20 cellular contexts compared by ENCODE assay signal in genomic region chr6:2412731-2413130, GRCh38.
DNase-seq lines count a peak whose midpoint lies in the region; ATAC-seq, FAIRE-seq and TF ChIP-seq lines count a peak whose summit lies in the region.
"Had no signal": no experiment of that assay in that cellular context is flagged by ENCODE, and none has a peak within 500 bp of the region (broad histone marks: within the 10 kb centered on the region; RNA-seq: fewer than 3 reads in every experiment).

No MANE protein-coding gene starts in this region.

- no peaks in the 10 kb centered on the region for H3K9me1 ChIP-seq in keratinocyte (ENCODE audit: control insufficient read depth, extremely low read depth, insufficient read depth, low read length)

- no peaks in the 10 kb centered on the region for H3K27me3 Mint-ChIP-seq in activated CD8-positive, alpha-beta T cell treated with anti-CD3 and anti-CD28 coated beads, Interleukin-2, amount 10 ng/mL, durations not matched to agents 7 days and 5 days (ENCODE audit: low read depth)
- no peaks in the 10 kb centered on the region for H3K27me3 Mint-ChIP-seq in Caco-2 (ENCODE audit: insufficient read depth, unreplicated experiment)
- H3K27me3 Mint-ChIP-seq: activated CD4-positive, alpha-beta memory T cell treated with anti-CD3 and anti-CD28 coated beads for 36 hours; activated naive CD8-positive, alpha-beta T cell treated with anti-CD3 and anti-CD28 coated beads, Interleukin-2, amount 10 ng/mL, durations not matched to agents 7 days and 5 days; T-cell had no signal

- no peak overlapping the region for H3K4me3 Mint-ChIP-seq in activated CD8-positive, alpha-beta T cell treated with anti-CD3 and anti-CD28 coated beads, Interleukin-2, amount 10 ng/mL, durations not matched to agents 7 days and 5 days
- no peak overlapping the region for H3K4me3 Mint-ChIP-seq in Caco-2 (ENCODE audit: unreplicated experiment)
- H3K4me3 Mint-ChIP-seq: activated CD4-positive, alpha-beta memory T cell treated with anti-CD3 and anti-CD28 coated beads for 36 hours; activated naive CD8-positive, alpha-beta T cell treated with anti-CD3 and anti-CD28 coated beads, Interleukin-2, amount 10 ng/mL, durations not matched to agents 7 days and 5 days; T-cell had no signal

- H4K20me1 ChIP-seq in keratinocyte (ENCODE audit: control insufficient read depth, extremely low read depth, insufficient read depth, low read length), result no peaks in the 10 kb centered on the region

- POLR2A ChIA-PET in activated CD8-positive, alpha-beta T cell treated with anti-CD3 and anti-CD28 coated beads, Interleukin-2, amount 10 ng/mL, durations not matched to agents 7 days and 5 days (lab: Charles Lee), result no interaction called here
- POLR2A ChIA-PET in Caco-2 (lab: Charles Lee), result no interaction called here

- H3K4me1 Mint-ChIP-seq in activated CD8-positive, alpha-beta T cell treated with anti-CD3 and anti-CD28 coated beads, Interleukin-2, amount 10 ng/mL, durations not matched to agents 7 days and 5 days (ENCODE audit: low read depth), result no peaks in the 10 kb centered on the region
- H3K4me1 Mint-ChIP-seq in Caco-2 (ENCODE audit: low read depth, unreplicated experiment), result no peaks in the 10 kb centered on the region
- H3K4me1 Mint-ChIP-seq: activated naive CD8-positive, alpha-beta T cell treated with anti-CD3 and anti-CD28 coated beads, Interleukin-2, amount 10 ng/mL, durations not matched to agents 7 days and 5 days; T-cell had no signal

- no peak for ATAC-seq in activated CD8-positive, alpha-beta T cell treated with anti-CD3 and anti-CD28 coated beads, Interleukin-2, amount 10 ng/mL, durations not matched to agents 7 days and 5 days
- ATAC-seq: K562, T-cell had no signal

- H3K4me1 ChIP-seq in keratinocyte (ENCODE audit: control insufficient read depth, extremely low read depth, insufficient read depth, low read length), result peaks cover 6% of the 10 kb centered on the region
- H3K4me1 ChIP-seq in Caco-2, result no peaks in the 10 kb centered on the region

- H3K79me2 ChIP-seq in keratinocyte (ENCODE audit: control insufficient read depth, insufficient read depth, low read length), result no peaks in the 10 kb centered on the region

- intact Hi-C loops in Caco-2 (cut with micrococcal nuclease; ENCODE audit: unreplicated experiment), result no loop called here

- H3K27me3 ChIP-seq in keratinocyte (ENCODE audit: control insufficient read depth, extremely low read depth, insufficient read depth, low read length) (peaks cover 10% of the 10 kb centered on the region), Caco-2 (replicated peaks; ENCODE audit: control insufficient read depth, insufficient read depth, low read length) (no peaks in the 10 kb centered on the region)

- DNase-seq in AG10803 (ENCODE audit: low read depth), result peak; percentile 43
- peak; percentile 63 for DNase-seq in M059J (ENCODE audit: low read depth)
- DNase-seq in cardiac fibroblast (ENCODE audit: low read depth in 2 of 2), result peak; percentile 24 to 84
- DNase-seq in keratinocyte (ENCODE audit: low read depth, low spot score), result no peak
- DNase-seq in activated CD8-positive, alpha-beta T cell treated with anti-CD3 and anti-CD28 coated beads, Interleukin-2, amount 10 ng/mL, durations not matched to agents 7 days and 5 days, result no peak
- no peak for DNase-seq in Caco-2
- DNase-seq in T-helper 1 cell, result no peak
- DNase-seq in SIG-M5 treated with dmso at 0.1 percent for 504 hours (lab: John Stamatoyannopoulos, UW; ENCODE audit: unreplicated experiment), result no peak
- DNase-seq: activated CD4-positive, alpha-beta memory T cell treated with anti-CD3 and anti-CD28 coated beads for 36 hours; activated naive CD8-positive, alpha-beta T cell treated with anti-CD3 and anti-CD28 coated beads, Interleukin-2, amount 10 ng/mL, durations not matched to agents 7 days and 5 days; kidney; NCI-H1417; T-cell had no signal

- FAIRE-seq in keratinocyte (lab: Jason Lieb, UNC), result peak; percentile 34
- FAIRE-seq: D721Med, GM18507, K562, urothelium cell line had no signal

- H3K4me3 ChIP-seq in AG10803 (ENCODE audit: low read length), result no peak overlapping the region
- H3K4me3 ChIP-seq in cardiac fibroblast (replicated peaks in 1 of 2; ENCODE audit: low read depth in 2 of 2, low read length in 2 of 2), result no peak overlapping the region
- no peak overlapping the region for H3K4me3 ChIP-seq in keratinocyte (ENCODE audit: control insufficient read depth in 2 of 3, extremely low read depth in 1 of 3, insufficient read depth in 2 of 3, low read depth in 1 of 3, low read length in 3 of 3)
- H3K4me3 ChIP-seq in Caco-2 (ENCODE audit: low read depth, low read length), result no peak overlapping the region
- H3K4me3 ChIP-seq: K562 had no signal

- H3K4me2 ChIP-seq in keratinocyte (ENCODE audit: control insufficient read depth, extremely low read depth, insufficient read depth, low read depth, low read length), result no peak overlapping the region

- H2AFZ ChIP-seq in keratinocyte (ENCODE audit: control insufficient read depth, low read length), result no peak overlapping the region

- no peaks in the 10 kb centered on the region for H3K36me3 Mint-ChIP-seq in activated CD8-positive, alpha-beta T cell treated with anti-CD3 and anti-CD28 coated beads, Interleukin-2, amount 10 ng/mL, durations not matched to agents 7 days and 5 days (ENCODE audit: low read depth)
- no peaks in the 10 kb centered on the region for H3K36me3 Mint-ChIP-seq in Caco-2 (ENCODE audit: insufficient read depth, unreplicated experiment)
- H3K36me3 Mint-ChIP-seq: activated CD4-positive, alpha-beta memory T cell treated with anti-CD3 and anti-CD28 coated beads for 36 hours; activated naive CD8-positive, alpha-beta T cell treated with anti-CD3 and anti-CD28 coated beads, Interleukin-2, amount 10 ng/mL, durations not matched to agents 7 days and 5 days; T-cell had no signal

- no peak overlapping the region for H3K9ac ChIP-seq in keratinocyte (ENCODE audit: control insufficient read depth, extremely low read depth, insufficient read depth, low read length)

- no peak overlapping the region for H3K27ac Mint-ChIP-seq in activated CD8-positive, alpha-beta T cell treated with anti-CD3 and anti-CD28 coated beads, Interleukin-2, amount 10 ng/mL, durations not matched to agents 7 days and 5 days
- no peak overlapping the region for H3K27ac Mint-ChIP-seq in Caco-2 (ENCODE audit: unreplicated experiment)
- H3K27ac Mint-ChIP-seq: activated CD4-positive, alpha-beta memory T cell treated with anti-CD3 and anti-CD28 coated beads for 36 hours; activated naive CD8-positive, alpha-beta T cell treated with anti-CD3 and anti-CD28 coated beads, Interleukin-2, amount 10 ng/mL, durations not matched to agents 7 days and 5 days; T-cell had no signal

- CTCF ChIA-PET in activated CD8-positive, alpha-beta T cell treated with anti-CD3 and anti-CD28 coated beads, Interleukin-2, amount 10 ng/mL, durations not matched to agents 7 days and 5 days (lab: Charles Lee), result no interaction called here
- CTCF ChIA-PET in Caco-2 (lab: Charles Lee), result interaction anchor here (0.6 kb wide), 1 partner anchor 24 kb away, joined by 3 read pairs; no protein-coding TSS in a partner anchor

- TF ChIP-seq CTCF in AG10803 (conservative IDR thresholded peaks at IDR 0.05; ENCODE audit: low read length), result no peak
- no peak for TF ChIP-seq CTCF in cardiac fibroblast (IDR thresholded peaks at IDR 0.05; ENCODE audit: low read depth, low read length)
- TF ChIP-seq CTCF in keratinocyte (optimal IDR thresholded peaks at IDR 0.05 in 1 of 3, IDR thresholded peaks at IDR 0.05 in 1 of 3, conservative IDR thresholded peaks at IDR 0.05 in 1 of 3; ENCODE audit: extremely low read depth in 1 of 3, insufficient read depth in 2 of 3, low read length in 3 of 3), result no peak
- no peak for TF ChIP-seq CTCF in Caco-2 (IDR thresholded peaks at IDR 0.05; ENCODE audit: insufficient read depth in 1 of 2, low read depth in 1 of 2, low read length in 1 of 2, severe bottlenecking in 1 of 2, unreplicated experiment in 1 of 2)

- dilution Hi-C loops in keratinocyte (cut with MboI; ENCODE audit: extremely low pct_ligation_motif_present, low sequenced_read_pairs), result no loop called here

- H3K9me3 ChIP-seq in keratinocyte (ENCODE audit: control insufficient read depth, low read depth, low read length), result no peaks in the 10 kb centered on the region
- H3K9me3 ChIP-seq in Caco-2, result no peaks in the 10 kb centered on the region

- H3K36me3 ChIP-seq in keratinocyte (ENCODE audit: control insufficient read depth in 2 of 2, extremely low read depth in 1 of 2, insufficient read depth in 2 of 2, low read length in 2 of 2), result no peaks in the 10 kb centered on the region
- no peaks in the 10 kb centered on the region for H3K36me3 ChIP-seq in Caco-2 (ENCODE audit: control insufficient read depth, insufficient read depth, low read length)

- BruUV-seq in Caco-2 (replicated peaks; lab: Mats Ljungman, UMichigan), result no TSS peak

- no peak overlapping the region for H3K27ac ChIP-seq in keratinocyte (ENCODE audit: control insufficient read depth, insufficient read depth, low read length)
- H3K27ac ChIP-seq: epithelial cell of prostate, RWPE1, VCaP had no signal

- H3K9me3 Mint-ChIP-seq in activated CD8-positive, alpha-beta T cell treated with anti-CD3 and anti-CD28 coated beads, Interleukin-2, amount 10 ng/mL, durations not matched to agents 7 days and 5 days (ENCODE audit: insufficient read depth), result no peaks in the 10 kb centered on the region
- H3K9me3 Mint-ChIP-seq in Caco-2 (ENCODE audit: unreplicated experiment), result peaks cover 12% of the 10 kb centered on the region
- H3K9me3 Mint-ChIP-seq: activated CD4-positive, alpha-beta memory T cell treated with anti-CD3 and anti-CD28 coated beads for 36 hours; T-cell had no signal

Comparison
In these comparisons a context has a peak if more than half of its experiments do, and no peak if none do; other contexts are left out.
1. DNase-seq: peak in AG10803 (single experiment), M059J (single experiment) and cardiac fibroblast (2 of 2); none in keratinocyte (single experiment), activated CD8-positive, alpha-beta T cell treated with anti-CD3 and anti-CD28 coated beads, Interleukin-2, amount 10 ng/mL, durations not matched to agents 7 days and 5 days (single experiment), Caco-2 (0 of 2), T-helper 1 cell (0 of 5) and SIG-M5 treated with dmso at 0.1 percent for 504 hours (single experiment).